Comparison of ENCODE assay signal across 8 cellular contexts in genomic region chr4:84582988-84583870, GRCh38. TPM values are rescaled to one million over a fixed set of nuclear protein-coding genes. Genes with fewer than 3 reads are reported as not detected.
DNase-seq lines count a peak whose midpoint lies in the region; ATAC-seq and TF ChIP-seq lines count a peak whose summit lies in the region.

Gene CDS1, plus strand, starts transcription at chr4:84583127. Its CDS starts 275 bp downstream, at chr4:84583402.

- ATAC-seq in GM19467 (IDR thresholded peaks at IDR 0.05; ENCODE audit: unreplicated experiment) (peak; percentile 43), HG03521 (IDR thresholded peaks at IDR 0.05; ENCODE audit: unreplicated experiment) (peak; percentile 37), thoracic aorta (ENCODE audit: insufficient number of reproducible peaks, low FRiP score, low read depth) (no peak)

- H3K9me3 ChIP-seq in ectodermal cell (ENCODE audit: control insufficient read depth, low read length) (no peaks in the 10 kb centered on the region), mesodermal cell (ENCODE audit: control insufficient read depth, low read length) (peaks cover 5% of the 10 kb centered on the region), thoracic aorta (no peaks in the 10 kb centered on the region)

- no peak for TF ChIP-seq CTCF in thoracic aorta (IDR thresholded peaks at IDR 0.05)

- peaks cover 11% of the 10 kb centered on the region for H3K4me1 ChIP-seq in ectodermal cell (ENCODE audit: control insufficient read depth, insufficient read depth, low read length)
- H3K4me1 ChIP-seq in mesodermal cell (ENCODE audit: control insufficient read depth, insufficient read depth, low read length, poor library complexity, severe bottlenecking) = no peaks in the 10 kb centered on the region
- peaks cover 0 to 10% of the 10 kb centered on the region in 2 donors for H3K4me1 ChIP-seq in thoracic aorta (ENCODE audit: control insufficient read depth in 1 of 2, low read depth in 2 of 2)

- no peak within 1 kb of the TSS for H3K27ac ChIP-seq in ectodermal cell (ENCODE audit: insufficient read depth, low read depth, low read length, poor library complexity, severe bottlenecking)
- H3K27ac ChIP-seq in mesodermal cell (ENCODE audit: low read depth, low read length, severe bottlenecking) = no peak within 1 kb of the TSS
- H3K27ac ChIP-seq in thoracic aorta = no peak within 1 kb of the TSS

- no peaks in the 10 kb centered on the region for H3K36me3 ChIP-seq in ectodermal cell (ENCODE audit: control insufficient read depth, insufficient read depth, low read length)
- no peaks in the 10 kb centered on the region for H3K36me3 ChIP-seq in mesodermal cell (ENCODE audit: control insufficient read depth, insufficient read depth, low read length)
- no peaks in the 10 kb centered on the region for H3K36me3 ChIP-seq in thoracic aorta

- H3K27me3 ChIP-seq in ectodermal cell (ENCODE audit: control insufficient read depth, insufficient read depth, low read length, poor library complexity, severe bottlenecking) (peaks cover 42% of the 10 kb centered on the region), thoracic aorta (replicated peaks; ENCODE audit: insufficient read depth) (no peaks in the 10 kb centered on the region)

- WGBS in ectodermal cell, 2 experiments = 0% methylated on average over 88 of the region's 88 CpGs
- 0 to 1% methylated on average over 61 to 72 of the region's 88 CpGs for WGBS in mesodermal cell (ENCODE audit: insufficient coverage in 2 of 2), 2 experiments

- DNase-seq in EH (ENCODE audit: low read depth) (peak; percentile 7), T-helper 22 cell (ENCODE audit: low read depth) (peak; percentile 2), thoracic aorta (ENCODE audit: low spot score) (no peak), amniotic stem cell (lab: John Stamatoyannopoulos, UW) (no peak)

- H3K4me3 ChIP-seq in ectodermal cell (ENCODE audit: insufficient read depth, low read depth, low read length) (peak within 1 kb of the TSS; percentile 63), mesodermal cell (ENCODE audit: extremely low read depth, insufficient read depth, low read length, poor library complexity, severe bottlenecking) (peak within 1 kb of the TSS; percentile 57), thoracic aorta (peak within 1 kb of the TSS; percentile 77)

RNA-seq across cellular contexts. Expression of gene CDS1, which starts in this region (rescaled TPM):
- polyA plus RNA-seq in ectodermal cell (2013, experiment 1 of 4) = 4.0 TPM
- polyA plus RNA-seq in ectodermal cell (2013, experiment 2 of 4) = 4.4 TPM
- polyA plus RNA-seq in ectodermal cell (2013, experiment 3 of 4) = 4.3 TPM
- 4.5 TPM for polyA plus RNA-seq in ectodermal cell (2013, experiment 4 of 4)
- polyA plus RNA-seq in mesodermal cell (2013, experiment 1 of 2) = 1.3 TPM
- polyA plus RNA-seq in mesodermal cell (2013, experiment 2 of 2) = 1.2 TPM
- total RNA-seq in thoracic aorta = under 1 TPM; 0.27 to 0.63 TPM

Comparison
In these comparisons a context has a peak if more than half of its experiments do, and no peak if none do; other contexts are left out.
1. DNase-seq: peak in EH (single experiment) and T-helper 22 cell (single experiment); none in thoracic aorta (single experiment) and amniotic stem cell (single experiment).
2. Peak in every context shown above with its lines, with median percentiles within 50 percentile points of each other: H3K4me3 ChIP-seq.